Comparison of ENCODE assay signal across 15 cellular contexts in genomic region chr1:76068542-76068941, GRCh38. TPM values are rescaled to one million over a fixed set of nuclear protein-coding genes. Genes with fewer than 3 reads are reported as not detected.
DNase-seq lines count a peak whose midpoint lies in the region; ATAC-seq, FAIRE-seq and TF ChIP-seq lines count a peak whose summit lies in the region.
"Had no signal": no experiment of that assay in that cellular context is flagged by ENCODE, and none has a peak within 500 bp of the region (broad histone marks: within the 10 kb centered on the region; RNA-seq: fewer than 3 reads in every experiment).

No MANE protein-coding gene starts in this region.

- H3K4me3 ChIP-seq in foreskin fibroblast (ENCODE audit: low read depth in 1 of 2, low read length in 2 of 2): no peak overlapping the region
- no peak overlapping the region for H3K4me3 ChIP-seq in skeletal muscle satellite cell (ENCODE audit: low read length)
- H3K4me3 ChIP-seq: lung, thoracic aorta had no signal

- H3K9me3 ChIP-seq in skeletal muscle satellite cell (replicated peaks; ENCODE audit: low read length): no peaks in the 10 kb centered on the region
- H3K9me3 ChIP-seq: neutrophil, thoracic aorta had no signal

- no peaks in the 10 kb centered on the region for H3K27me3 ChIP-seq in skeletal muscle satellite cell (ENCODE audit: control insufficient read depth, insufficient read depth, low read length)

- DNase-seq in HCEC 1CT: peak; percentile 66
- DNase-seq in foreskin fibroblast: peak; percentile 29 to 63
- no peak for DNase-seq in frontal cortex (ENCODE audit: low spot score in 2 of 2)
- no peak for DNase-seq in activated CD4-positive, alpha-beta memory T cell treated with anti-CD3 and anti-CD28 coated beads, Interleukin-2, amount 10 ng/mL, durations not matched to agents 7 days and 5 days
- DNase-seq: activated CD8-positive, alpha-beta memory T cell treated with anti-CD3 and anti-CD28 coated beads, Interleukin-2, amount 50 U/mL, for 4 hours; activated naive CD8-positive, alpha-beta T cell treated with anti-CD3 and anti-CD28 coated beads for 36 hours; COR-L47; head of caudate nucleus; Karpas-422 had no signal

- H3K36me3 Mint-ChIP-seq in activated CD4-positive, alpha-beta memory T cell treated with anti-CD3 and anti-CD28 coated beads, Interleukin-2, amount 10 ng/mL, durations not matched to agents 7 days and 5 days (ENCODE audit: low read depth): no peaks in the 10 kb centered on the region
- H3K36me3 Mint-ChIP-seq: activated naive CD8-positive, alpha-beta T cell treated with anti-CD3 and anti-CD28 coated beads for 36 hours had no signal

- H3K4me1 Mint-ChIP-seq in activated CD4-positive, alpha-beta memory T cell treated with anti-CD3 and anti-CD28 coated beads, Interleukin-2, amount 10 ng/mL, durations not matched to agents 7 days and 5 days: peaks cover 2% of the 10 kb centered on the region

- H3K4me3 Mint-ChIP-seq in activated CD4-positive, alpha-beta memory T cell treated with anti-CD3 and anti-CD28 coated beads, Interleukin-2, amount 10 ng/mL, durations not matched to agents 7 days and 5 days: no peak overlapping the region
- H3K4me3 Mint-ChIP-seq: activated naive CD8-positive, alpha-beta T cell treated with anti-CD3 and anti-CD28 coated beads for 36 hours had no signal

- H3K27ac Mint-ChIP-seq in activated CD4-positive, alpha-beta memory T cell treated with anti-CD3 and anti-CD28 coated beads, Interleukin-2, amount 10 ng/mL, durations not matched to agents 7 days and 5 days: no peak overlapping the region
- H3K27ac Mint-ChIP-seq: activated naive CD8-positive, alpha-beta T cell treated with anti-CD3 and anti-CD28 coated beads for 36 hours had no signal

- no peak for TF ChIP-seq CTCF in foreskin fibroblast (IDR thresholded peaks at IDR 0.05; ENCODE audit: low read depth, low read length)

- FAIRE-seq in frontal cortex (lab: Jason Lieb, UNC): no peak

- H3K9me3 Mint-ChIP-seq in activated CD4-positive, alpha-beta memory T cell treated with anti-CD3 and anti-CD28 coated beads, Interleukin-2, amount 10 ng/mL, durations not matched to agents 7 days and 5 days: no peaks in the 10 kb centered on the region
- H3K9me3 Mint-ChIP-seq: activated naive CD8-positive, alpha-beta T cell treated with anti-CD3 and anti-CD28 coated beads for 36 hours had no signal

- CTCF ChIA-PET in activated CD4-positive, alpha-beta memory T cell treated with anti-CD3 and anti-CD28 coated beads, Interleukin-2, amount 10 ng/mL, durations not matched to agents 7 days and 5 days (lab: Charles Lee): no interaction called here

- peak overlapping the region; percentile 41 for H3K4me2 ChIP-seq in skeletal muscle satellite cell (ENCODE audit: low read length)

- no peak overlapping the region for H3K9ac ChIP-seq in skeletal muscle satellite cell (ENCODE audit: low read depth, low read length)

- H3K4me1 ChIP-seq in skeletal muscle satellite cell (ENCODE audit: control insufficient read depth, insufficient read depth, low read length): peaks cover 20% of the 10 kb centered on the region

- no peaks in the 10 kb centered on the region for H3K36me3 ChIP-seq in skeletal muscle satellite cell (ENCODE audit: insufficient read depth, low read length)
- H3K36me3 ChIP-seq: neutrophil, thoracic aorta had no signal

- ATAC-seq in SK-N-SH treated with all-trans-retinoic acid at 6 μM for 48 hours (peak; percentile 35), GM18517 (IDR thresholded peaks at IDR 0.05; ENCODE audit: unreplicated experiment) (no peak)

- POLR2A ChIA-PET in activated CD4-positive, alpha-beta memory T cell treated with anti-CD3 and anti-CD28 coated beads, Interleukin-2, amount 10 ng/mL, durations not matched to agents 7 days and 5 days (lab: Charles Lee): no interaction called here

- H3K27me3 Mint-ChIP-seq in activated CD4-positive, alpha-beta memory T cell treated with anti-CD3 and anti-CD28 coated beads, Interleukin-2, amount 10 ng/mL, durations not matched to agents 7 days and 5 days: peaks cover 19% of the 10 kb centered on the region

TF ChIP-seq in SK-N-SH treated with all-trans-retinoic acid at 6 μM for 48 hours, 23 proteins besides CTCF, POLR2A, EP300 and RAD21:
- TF ChIP-seq ZC3H10 (CRISPR knock-in tag; IDR thresholded peaks at IDR 0.05) (no peak), ISL1 (CRISPR knock-in tag; IDR thresholded peaks at IDR 0.05) (peak; percentile 69; the same call in 1 of the 2 replicates)
TF ChIP-seq in SK-N-SH treated with all-trans-retinoic acid at 6 μM for 48 hours: peak in this region for 1.

RNA-seq across cellular contexts. Expression of gene ST6GALNAC3, which starts 6.0 kb away (rescaled TPM):
- total RNA-seq in skeletal muscle satellite cell (2012; rRNA removed): 0.87 and 1.5 TPM in 2 replicates
- total RNA-seq in frontal cortex: 14.3 TPM
- total RNA-seq in activated CD4-positive, alpha-beta memory T cell treated with anti-CD3 and anti-CD28 coated beads, Interleukin-2, amount 10 ng/mL, durations not matched to agents 7 days and 5 days: not detected

Comparison
In these comparisons a context has a peak if more than half of its experiments do, and no peak if none do; other contexts are left out.
1. DNase-seq: peak in HCEC 1CT (single experiment) and foreskin fibroblast (2 of 2); none in frontal cortex (0 of 2) and activated CD4-positive, alpha-beta memory T cell treated with anti-CD3 and anti-CD28 coated beads, Interleukin-2, amount 10 ng/mL, durations not matched to agents 7 days and 5 days (single experiment).
2. RNA of gene ST6GALNAC3, which starts 6.0 kb away (total RNA-seq): 14.3 TPM in frontal cortex (single experiment); not detected in activated CD4-positive, alpha-beta memory T cell treated with anti-CD3 and anti-CD28 coated beads, Interleukin-2, amount 10 ng/mL, durations not matched to agents 7 days and 5 days; every median in the first group is over 10 times any median in the second.